In the genomic region with DNA sequence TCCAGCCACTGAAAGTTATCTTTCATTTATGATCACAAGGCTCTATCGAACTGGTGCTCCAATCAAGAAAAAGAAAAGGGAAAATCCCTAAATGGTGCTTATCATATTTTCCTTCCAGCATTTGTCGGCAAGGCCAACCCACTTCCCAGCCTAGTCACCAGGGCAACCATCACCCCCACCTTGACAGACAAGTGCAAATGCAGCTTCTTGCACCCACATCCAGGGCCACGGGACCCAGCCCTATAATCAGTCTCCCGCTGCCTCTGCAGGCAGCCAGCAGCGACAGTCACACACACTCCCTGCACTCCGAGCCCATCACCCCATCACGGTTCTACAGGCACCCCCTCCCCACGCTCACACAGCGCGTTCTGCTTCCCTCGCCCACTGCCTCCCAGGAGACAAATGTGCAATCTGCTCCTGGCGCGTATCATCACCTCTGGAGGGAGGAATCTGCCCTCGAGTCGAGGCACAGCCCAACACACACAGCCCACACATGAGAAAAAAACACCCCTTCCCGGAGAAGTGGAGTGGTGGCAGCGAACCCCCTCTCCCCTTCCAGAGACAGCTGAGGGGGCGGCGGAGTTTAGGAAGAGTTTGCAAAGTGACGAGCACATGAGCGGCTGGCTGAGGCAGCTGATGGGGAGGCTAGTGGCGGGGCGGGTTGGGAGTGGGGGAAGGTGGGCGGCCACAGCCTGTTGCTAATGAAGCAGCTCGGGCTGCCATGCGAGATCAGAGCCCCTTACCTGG, we compare ENCODE assay signal across 14 cellular contexts. TPM values are rescaled to one million over a fixed set of nuclear protein-coding genes. Genes with fewer than 3 reads are reported as not detected.
DNase-seq lines count a peak whose midpoint lies in the region; ATAC-seq and TF ChIP-seq lines count a peak whose summit lies in the region.
"Had no signal": no experiment of that assay in that cellular context is flagged by ENCODE, and none has a peak within 500 bp of the region (broad histone marks: within the 10 kb centered on the region; RNA-seq: fewer than 3 reads in every experiment).

No MANE protein-coding gene starts in this region.

- intact Hi-C loops in colonic mucosa (cut with DNase I), result no loop called here

- no peak overlapping the region for H3K27ac Mint-ChIP-seq in nephron progenitor cell

- CTCF ChIA-PET in HEK293 (lab: Yijun Ruan, JAX), result interaction anchor here (0.6 to 1.0 kb wide), 2 partner anchors 28 to 1582 kb away, joined by 5 to 8 read pairs; no protein-coding TSS in a partner anchor

- DNase-seq in COR-L47 (lab: John Stamatoyannopoulos, UW) (peak; percentile 64), anterior cingulate cortex (lab: John Stamatoyannopoulos, UW) (peak in 39 of 58 donors; percentile 7 to 87 (median 58)), nephron progenitor cell (peak; percentile 34), colonic mucosa (no peak), SIG-M5 treated with dmso at 0.1 percent for 504 hours (lab: John Stamatoyannopoulos, UW; ENCODE audit: unreplicated experiment) (no peak), GM13976 (ENCODE audit: low spot score) (no peak)
- DNase-seq: CD8-positive, alpha-beta memory T cell; effector memory CD8-positive, alpha-beta T cell; lower lobe of right lung; NCI-H1105 had no signal

- H3K36me3 Mint-ChIP-seq in nephron progenitor cell (ENCODE audit: low read depth), result no peaks in the 10 kb centered on the region
- H3K36me3 Mint-ChIP-seq: CD8-positive, alpha-beta memory T cell had no signal

- peak overlapping the region; percentile 73 for H3K4me3 Mint-ChIP-seq in nephron progenitor cell
- H3K4me3 Mint-ChIP-seq: CD8-positive, alpha-beta memory T cell; effector memory CD8-positive, alpha-beta T cell had no signal

- TF ChIP-seq CTCF in HEK293 (tag by site-specific recombination; IDR thresholded peaks at IDR 0.05), result no peak
- TF ChIP-seq CTCF in nephron progenitor cell (IDR thresholded peaks at IDR 0.05), result no peak
- TF ChIP-seq CTCF in colonic mucosa (IDR thresholded peaks at IDR 0.05), result no peak
- TF ChIP-seq CTCF in GM13976 (IDR thresholded peaks at IDR 0.05; ENCODE audit: borderline replicate concordance, control extremely low read depth, extremely low read depth, insufficient read depth, missing control alignments), result no peak

- no peaks in the 10 kb centered on the region for H3K27me3 ChIP-seq in colonic mucosa

- H3K4me1 ChIP-seq in HEK293 (ENCODE audit: control insufficient read depth, insufficient read depth, low read length) (no peaks in the 10 kb centered on the region; the same call in 1 of the 2 replicates), colonic mucosa (no peaks in the 10 kb centered on the region)

- in situ Hi-C loops in GM13976 (cut with MboI; ENCODE audit: low sequenced_read_pairs, unreplicated experiment), result loop anchor here (25.0 kb wide), 1 partner anchor 503 kb away; no protein-coding TSS in a partner anchor

- H3K27ac ChIP-seq in HEK293 (ENCODE audit: extremely low read depth, low read depth, low read length), result no peak overlapping the region
- no peak overlapping the region for H3K27ac ChIP-seq in colonic mucosa
- H3K27ac ChIP-seq: lower lobe of right lung, prostate gland, tibial nerve had no signal

- no peak overlapping the region for H3K9ac ChIP-seq in colonic mucosa (ENCODE audit: low read depth in 2 of 2, low read length in 2 of 2)

- peaks cover 19% of the 10 kb centered on the region for H3K27me3 Mint-ChIP-seq in nephron progenitor cell (ENCODE audit: low read depth, poor library complexity)

- H3K9me3 Mint-ChIP-seq in nephron progenitor cell, result peaks cover 3% of the 10 kb centered on the region
- H3K9me3 Mint-ChIP-seq: CD8-positive, alpha-beta memory T cell; effector memory CD8-positive, alpha-beta T cell had no signal

- no peak for ATAC-seq in HG02840 (IDR thresholded peaks at IDR 0.05; ENCODE audit: low FRiP score, unreplicated experiment)
- ATAC-seq: effector memory CD8-positive, alpha-beta T cell had no signal

- POLR2A ChIA-PET in HEK293 (lab: Yijun Ruan, JAX), result no interaction called here

- peaks cover 8% of the 10 kb centered on the region for H3K4me1 Mint-ChIP-seq in nephron progenitor cell

- no peaks in the 10 kb centered on the region for H3K36me3 ChIP-seq in HEK293 (ENCODE audit: control insufficient read depth in 2 of 2, insufficient read depth in 1 of 2, low read length in 2 of 2)
- no peaks in the 10 kb centered on the region for H3K36me3 ChIP-seq in colonic mucosa
- H3K36me3 ChIP-seq: lower lobe of right lung, prostate gland, tibial nerve had no signal

- H3K9me3 ChIP-seq in HEK293 (ENCODE audit: control insufficient read depth, insufficient read depth, low read depth, low read length) (no peaks in the 10 kb centered on the region), colonic mucosa (no peaks in the 10 kb centered on the region)
- H3K9me3 ChIP-seq: lower lobe of right lung, prostate gland, tibial nerve had no signal

- H3K4me3 ChIP-seq in HEK293 (ENCODE audit: low read depth, low read length) (no peak overlapping the region), colonic mucosa (no peak overlapping the region)
- H3K4me3 ChIP-seq: lower lobe of right lung, prostate gland, tibial nerve had no signal

TF ChIP-seq in HEK293, 187 proteins besides CTCF, POLR2A, EP300 and RAD21:
- peak; percentile 97 for TF ChIP-seq ZFHX2 (tag by site-specific recombination; conservative IDR thresholded peaks at IDR 0.05)
- TF ChIP-seq ZNF473 (tag by site-specific recombination; IDR thresholded peaks at IDR 0.05), result no peak
- peak; percentile 98 for TF ChIP-seq EGR2 (tag by site-specific recombination; IDR thresholded peaks at IDR 0.05; ENCODE audit: low read depth)
- TF ChIP-seq, protein P1, sequence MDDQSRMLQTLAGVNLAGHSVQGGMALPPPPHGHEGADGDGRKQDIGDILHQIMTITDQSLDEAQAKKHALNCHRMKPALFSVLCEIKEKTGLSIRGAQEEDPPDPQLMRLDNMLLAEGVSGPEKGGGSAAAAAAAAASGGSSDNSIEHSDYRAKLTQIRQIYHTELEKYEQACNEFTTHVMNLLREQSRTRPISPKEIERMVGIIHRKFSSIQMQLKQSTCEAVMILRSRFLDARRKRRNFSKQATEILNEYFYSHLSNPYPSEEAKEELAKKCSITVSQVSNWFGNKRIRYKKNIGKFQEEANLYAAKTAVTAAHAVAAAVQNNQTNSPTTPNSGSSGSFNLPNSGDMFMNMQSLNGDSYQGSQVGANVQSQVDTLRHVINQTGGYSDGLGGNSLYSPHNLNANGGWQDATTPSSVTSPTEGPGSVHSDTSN (CRISPR knock-in tag; IDR thresholded peaks at IDR 0.05), result no peak

RNA-seq across cellular contexts. Expression of a gene that starts 9.3 kb away (rescaled TPM):
- total RNA-seq in colonic mucosa, result under 1 TPM in 1 of 2 donors, not detected in 1; 0.27 TPM

RNA-seq across cellular contexts. Expression of a gene that starts 35.5 kb away (rescaled TPM):
- 10 to 100 TPM; 27.6 to 51.4 TPM for total RNA-seq in colonic mucosa

RNA-seq across cellular contexts. Expression of a gene that starts 54.3 kb away (rescaled TPM):
- 100 to 1,000 TPM; 219 to 709 TPM for total RNA-seq in colonic mucosa

Comparison
In these comparisons a context has a peak if more than half of its experiments do, and no peak if none do; other contexts are left out.
1. DNase-seq: peak in COR-L47 (single experiment), anterior cingulate cortex (39 of 58) and nephron progenitor cell (single experiment); none in colonic mucosa (single experiment), SIG-M5 treated with dmso at 0.1 percent for 504 hours (single experiment) and GM13976 (single experiment).